ENCODE assay signal across 8 cellular contexts in the genomic region with DNA sequence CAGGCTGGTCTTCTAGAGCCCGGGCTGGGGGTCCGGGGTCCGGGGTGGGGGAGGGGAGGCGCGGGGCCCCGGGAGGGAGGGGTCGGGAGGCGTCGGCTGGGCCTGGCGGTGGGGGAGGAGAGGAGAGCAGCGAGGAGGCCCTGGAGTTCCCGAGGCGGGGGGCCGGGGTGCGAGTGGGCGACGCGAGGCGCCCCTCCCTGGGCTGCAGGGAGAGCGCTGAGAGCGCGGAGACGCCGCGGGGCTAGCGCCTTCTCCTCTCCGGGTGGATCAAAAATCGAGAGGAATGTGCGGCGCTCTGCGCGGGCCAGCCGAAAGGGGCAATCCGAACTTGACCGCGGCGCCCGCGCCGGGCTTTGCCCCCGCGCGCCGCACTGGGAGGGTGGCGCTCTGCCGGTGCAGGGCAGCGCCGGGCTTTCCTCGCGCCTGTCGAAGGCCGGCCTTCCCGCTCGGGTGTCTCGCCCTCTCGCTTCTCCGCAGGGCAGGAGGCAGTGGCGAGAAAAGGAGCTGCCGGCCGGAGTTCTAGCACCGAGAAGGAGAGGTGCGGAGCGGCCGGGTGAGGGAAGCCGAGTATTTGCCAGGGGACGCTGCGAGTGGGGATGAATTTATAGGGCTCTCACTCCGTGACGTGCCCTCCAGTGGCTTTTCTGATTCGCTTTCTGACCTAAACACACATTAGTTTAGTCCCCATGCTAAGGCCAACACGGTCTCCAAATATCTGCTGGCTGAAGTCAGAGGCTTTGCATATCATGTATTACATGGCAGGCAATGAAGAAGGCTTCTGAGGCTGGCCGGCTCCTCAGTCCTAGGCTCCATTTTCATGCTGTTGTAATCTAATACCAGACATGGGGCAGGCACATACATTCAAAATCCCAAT. TPM values are rescaled to one million over a fixed set of nuclear protein-coding genes. Genes with fewer than 3 reads are reported as not detected.
DNase-seq lines count a peak whose midpoint lies in the region; ATAC-seq, FAIRE-seq and TF ChIP-seq lines count a peak whose summit lies in the region.

TSS of gene GDNF (minus strand) at position 6 of the 874 bp plus-strand sequence. CDS start 5,245 bp downstream, outside the sequence.

- H3K4me1 ChIP-seq in neuron (ENCODE audit: insufficient read depth, low read length) = peaks cover 8% of the 10 kb centered on the region

- peak within 1 kb of the TSS; percentile 68 for H3K4me3 ChIP-seq in fibroblast of the aortic adventitia (ENCODE audit: low read depth, low read length)
- H3K4me3 ChIP-seq in neuron (ENCODE audit: low read length) = peak within 1 kb of the TSS; percentile 33

- peak within 1 kb of the TSS; percentile 8 for H2AFZ ChIP-seq in neuron (ENCODE audit: low read depth, low read length)

- FAIRE-seq in RCC 7860 (lab: Jason Lieb, UNC) = no peak

- no peak for ATAC-seq in GM19452 (IDR thresholded peaks at IDR 0.05; ENCODE audit: unreplicated experiment)

- TF ChIP-seq CTCF in fibroblast of the aortic adventitia (IDR thresholded peaks at IDR 0.05; ENCODE audit: insufficient read depth, low read length) = peak; percentile 18

- no peaks in the 10 kb centered on the region for H3K36me3 ChIP-seq in neuron (ENCODE audit: insufficient read depth, low read length)

- H3K9me3 ChIP-seq in neuron (ENCODE audit: low read length) = peaks cover 5% of the 10 kb centered on the region

- peaks cover 69% of the 10 kb centered on the region for H3K27me3 ChIP-seq in neuron (ENCODE audit: insufficient read depth, low read length)

- DNase-seq in activated T-cell treated with anti-CD3 and anti-CD28 coated beads, Interleukin-2, amount 50 U/mL, for 48 hours = peak; percentile 21 to 23
- no peak for DNase-seq in activated T-cell treated with anti-CD3 and anti-CD28 coated beads, Interleukin-2, amount 50 U/mL, for 1 hour
- DNase-seq in SK-MEL-5 (ENCODE audit: low read depth, low spot score) (peak; percentile 73), fibroblast of the aortic adventitia (ENCODE audit: low read depth) (peak; percentile 65), NCI-H2107 treated with DMSO at 0.1 percent for 48 hours (lab: John Stamatoyannopoulos, UW; ENCODE audit: unreplicated experiment) (no peak), RCC 7860 (ENCODE audit: low spot score) (no peak)

- in situ Hi-C loops in SK-MEL-5 (cut with HindIII; ENCODE audit: low pct_unique_long_range_greater_than_20kb, low sequenced_read_pairs) = no loop called here

RNA-seq across cellular contexts. Expression of gene GDNF, which starts in this region (rescaled TPM):
- 1.1 TPM in 2 replicates for total RNA-seq in SK-MEL-5 (2014; rRNA removed; shearing (Covaris generic))
- 6.2 and 7.3 TPM in 2 replicates for polyA plus RNA-seq in SK-MEL-5 (2015; cell fraction: cytosol; rRNA removed)
- 4.6 and 6.2 TPM in 2 replicates for polyA plus RNA-seq in SK-MEL-5 (2015; cell fraction: nucleus; rRNA removed)
- total RNA-seq in fibroblast of the aortic adventitia (ENCODE audit: low replicate concordance) = 0.54 TPM in 1 of 2 replicates, not detected in the other

Comparison
In these comparisons a context has a peak if more than half of its experiments do, and no peak if none do; other contexts are left out.
1. DNase-seq: peak in activated T-cell treated with anti-CD3 and anti-CD28 coated beads, Interleukin-2, amount 50 U/mL, for 48 hours (2 of 2) and SK-MEL-5 (single experiment); none in activated T-cell treated with anti-CD3 and anti-CD28 coated beads, Interleukin-2, amount 50 U/mL, for 1 hour (single experiment), NCI-H2107 treated with DMSO at 0.1 percent for 48 hours (single experiment) and RCC 7860 (single experiment).
2. Peak in DNase-seq and H3K4me3 ChIP-seq in fibroblast of the aortic adventitia; RNA of the gene not detected or under 1 TPM.